8 cellular contexts compared by ENCODE assay signal in genomic region chr9:109968702-109969450, GRCh38.
A peak's percentile ranks its signal among the peaks of the same experiment; 100 is the strongest.
DNase-seq lines count a peak whose midpoint lies in the region; ATAC-seq and TF ChIP-seq lines count a peak whose summit lies in the region.

No MANE protein-coding gene starts in this region.

- no peaks in the 10 kb centered on the region for H3K27me3 ChIP-seq in GM23248 (replicated peaks; ENCODE audit: insufficient read depth)

- no peaks in the 10 kb centered on the region for H3K36me3 ChIP-seq in GM23248 (ENCODE audit: low read depth)

- CTCF ChIA-PET in activated CD4-positive, alpha-beta memory T cell treated with anti-CD3 and anti-CD28 coated beads for 36 hours (lab: Charles Lee): interaction anchor here (0.7 to 1.9 kb wide), 5 partner anchors 14 to 147 kb away, joined by 3 to 7 read pairs (median 3); no protein-coding TSS in a partner anchor

- peak; percentile 23 for TF ChIP-seq CTCF in AG09309 (IDR thresholded peaks at IDR 0.05; ENCODE audit: control insufficient read depth, insufficient read depth, low read depth, low read length, missing control alignments)

- POLR2A ChIA-PET in activated CD4-positive, alpha-beta memory T cell treated with anti-CD3 and anti-CD28 coated beads for 36 hours (lab: Charles Lee): interaction anchor here (0.6 to 2.5 kb wide), 6 partner anchors 8 to 122 kb away, joined by 3 to 14 read pairs (median 4); no protein-coding TSS in a partner anchor

- H3K9me3 Mint-ChIP-seq in activated CD4-positive, alpha-beta memory T cell treated with anti-CD3 and anti-CD28 coated beads for 36 hours: no peaks in the 10 kb centered on the region
- no peaks in the 10 kb centered on the region for H3K9me3 Mint-ChIP-seq in effector memory CD8-positive, alpha-beta T cell

- in situ Hi-C loops in GM23248 (cut with MboI): loop anchor here (10.0 kb wide), 1 partner anchor 64 kb away; no protein-coding TSS in a partner anchor

- H3K27ac ChIP-seq in GM23248: no peak overlapping the region

- H3K9me2 ChIP-seq in GM23248 (ENCODE audit: insufficient read depth): no peaks in the 10 kb centered on the region

- no peak overlapping the region for H3K4me3 Mint-ChIP-seq in activated CD4-positive, alpha-beta memory T cell treated with anti-CD3 and anti-CD28 coated beads for 36 hours
- no peak overlapping the region for H3K4me3 Mint-ChIP-seq in effector memory CD8-positive, alpha-beta T cell

- H3K27ac Mint-ChIP-seq in activated CD4-positive, alpha-beta memory T cell treated with anti-CD3 and anti-CD28 coated beads for 36 hours: peak overlapping the region; percentile 52
- peak overlapping the region in 1 of 2 donors; percentile 7 for H3K27ac Mint-ChIP-seq in effector memory CD8-positive, alpha-beta T cell

- intact Hi-C loops in activated CD4-positive, alpha-beta memory T cell treated with anti-CD3 and anti-CD28 coated beads for 36 hours (cut with micrococcal nuclease): loop anchor here (1.0 kb wide), 2 partner anchors 18 to 79 kb away; no protein-coding TSS in a partner anchor

- H2AFZ ChIP-seq in GM23248: no peak overlapping the region

- no peaks in the 10 kb centered on the region for H3K36me3 Mint-ChIP-seq in activated CD4-positive, alpha-beta memory T cell treated with anti-CD3 and anti-CD28 coated beads for 36 hours
- no peaks in the 10 kb centered on the region for H3K36me3 Mint-ChIP-seq in effector memory CD8-positive, alpha-beta T cell (ENCODE audit: insufficient read depth)

- no peaks in the 10 kb centered on the region for H3K79me2 ChIP-seq in GM23248 (ENCODE audit: insufficient read depth)

- H4K20me1 ChIP-seq in GM23248 (ENCODE audit: insufficient read depth): no peaks in the 10 kb centered on the region

- WGBS in GM23248 (ENCODE audit: low coverage in 1 of 2, low lambda C conversion rate in 2 of 2, missing lambda C conversion rate in 2 of 2), 2 experiments: 98 to 99% methylated on average over 9 of the region's 9 CpGs

- H3K4me3 ChIP-seq in AG09309 (ENCODE audit: control insufficient read depth, low read depth, low read length) (no peak overlapping the region), GM23248 (no peak overlapping the region)

- peaks cover 59% of the 10 kb centered on the region for H3K4me1 Mint-ChIP-seq in activated CD4-positive, alpha-beta memory T cell treated with anti-CD3 and anti-CD28 coated beads for 36 hours (ENCODE audit: low read depth)
- peaks cover 0 to 4% of the 10 kb centered on the region in 2 donors for H3K4me1 Mint-ChIP-seq in effector memory CD8-positive, alpha-beta T cell (ENCODE audit: low read depth in 2 of 2)

- no peaks in the 10 kb centered on the region for H3K4me1 ChIP-seq in GM23248 (ENCODE audit: insufficient read depth)

- H3K9ac ChIP-seq in GM23248: no peak overlapping the region

- H3K4me2 ChIP-seq in GM23248 (ENCODE audit: unreplicated experiment): no peak overlapping the region

- ATAC-seq in HG02973 (IDR thresholded peaks at IDR 0.05; ENCODE audit: unreplicated experiment) (no peak), GM18517 (IDR thresholded peaks at IDR 0.05; ENCODE audit: unreplicated experiment) (no peak)
- ATAC-seq in effector memory CD8-positive, alpha-beta T cell (replicated peaks): no peak

- H3F3A ChIP-seq in GM23248 (ENCODE audit: insufficient read depth): no peaks in the 10 kb centered on the region

- DNase-seq in AG09309 (ENCODE audit: low read depth) (no peak), GM23248 (peak; percentile 17), iris pigment epithelial cell (ENCODE audit: low read depth) (peak; percentile 42), DMS79 (lab: John Stamatoyannopoulos, UW) (no peak)
- DNase-seq in activated CD4-positive, alpha-beta memory T cell treated with anti-CD3 and anti-CD28 coated beads for 36 hours: no peak
- no peak for DNase-seq in effector memory CD8-positive, alpha-beta T cell

- no peaks in the 10 kb centered on the region for H3K27me3 Mint-ChIP-seq in activated CD4-positive, alpha-beta memory T cell treated with anti-CD3 and anti-CD28 coated beads for 36 hours
- H3K27me3 Mint-ChIP-seq in effector memory CD8-positive, alpha-beta T cell: peaks cover 0 to 10% of the 10 kb centered on the region in 2 donors

- H3K9me3 ChIP-seq in GM23248 (ENCODE audit: low read depth): no peaks in the 10 kb centered on the region

Comparison
In these comparisons a context has a peak if more than half of its experiments do, and no peak if none do; other contexts are left out.
1. DNase-seq: peak in GM23248 (single experiment) and iris pigment epithelial cell (single experiment); none in AG09309 (single experiment), activated CD4-positive, alpha-beta memory T cell treated with anti-CD3 and anti-CD28 coated beads for 36 hours (single experiment), effector memory CD8-positive, alpha-beta T cell (0 of 3) and DMS79 (single experiment).